Comparison of ENCODE assay signal across 2 cellular contexts in the genomic region with DNA sequence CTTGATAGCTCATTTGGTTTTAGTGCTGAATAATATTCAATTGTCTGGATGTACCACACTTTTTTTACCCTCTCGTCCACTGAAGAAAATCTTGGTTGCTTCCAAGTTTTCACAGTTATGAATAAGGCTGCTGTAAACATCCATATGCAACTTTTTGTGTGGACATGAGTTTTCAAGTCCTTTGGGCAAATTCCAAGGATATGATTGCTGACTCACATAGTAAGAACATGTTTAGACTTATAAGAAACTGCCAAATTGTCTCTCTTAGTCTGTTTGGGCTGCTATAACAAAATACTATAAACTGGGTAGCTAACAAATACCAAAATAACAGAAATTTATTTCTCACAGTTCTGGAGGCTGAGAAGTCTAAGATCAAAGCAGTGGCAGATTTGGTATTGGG.
TF ChIP-seq lines count a peak whose summit lies in the region.

No MANE protein-coding gene starts in this region.

TF ChIP-seq in GM23338, 12 proteins besides CTCF, POLR2A, EP300 and RAD21:
- TF ChIP-seq, protein P1, sequence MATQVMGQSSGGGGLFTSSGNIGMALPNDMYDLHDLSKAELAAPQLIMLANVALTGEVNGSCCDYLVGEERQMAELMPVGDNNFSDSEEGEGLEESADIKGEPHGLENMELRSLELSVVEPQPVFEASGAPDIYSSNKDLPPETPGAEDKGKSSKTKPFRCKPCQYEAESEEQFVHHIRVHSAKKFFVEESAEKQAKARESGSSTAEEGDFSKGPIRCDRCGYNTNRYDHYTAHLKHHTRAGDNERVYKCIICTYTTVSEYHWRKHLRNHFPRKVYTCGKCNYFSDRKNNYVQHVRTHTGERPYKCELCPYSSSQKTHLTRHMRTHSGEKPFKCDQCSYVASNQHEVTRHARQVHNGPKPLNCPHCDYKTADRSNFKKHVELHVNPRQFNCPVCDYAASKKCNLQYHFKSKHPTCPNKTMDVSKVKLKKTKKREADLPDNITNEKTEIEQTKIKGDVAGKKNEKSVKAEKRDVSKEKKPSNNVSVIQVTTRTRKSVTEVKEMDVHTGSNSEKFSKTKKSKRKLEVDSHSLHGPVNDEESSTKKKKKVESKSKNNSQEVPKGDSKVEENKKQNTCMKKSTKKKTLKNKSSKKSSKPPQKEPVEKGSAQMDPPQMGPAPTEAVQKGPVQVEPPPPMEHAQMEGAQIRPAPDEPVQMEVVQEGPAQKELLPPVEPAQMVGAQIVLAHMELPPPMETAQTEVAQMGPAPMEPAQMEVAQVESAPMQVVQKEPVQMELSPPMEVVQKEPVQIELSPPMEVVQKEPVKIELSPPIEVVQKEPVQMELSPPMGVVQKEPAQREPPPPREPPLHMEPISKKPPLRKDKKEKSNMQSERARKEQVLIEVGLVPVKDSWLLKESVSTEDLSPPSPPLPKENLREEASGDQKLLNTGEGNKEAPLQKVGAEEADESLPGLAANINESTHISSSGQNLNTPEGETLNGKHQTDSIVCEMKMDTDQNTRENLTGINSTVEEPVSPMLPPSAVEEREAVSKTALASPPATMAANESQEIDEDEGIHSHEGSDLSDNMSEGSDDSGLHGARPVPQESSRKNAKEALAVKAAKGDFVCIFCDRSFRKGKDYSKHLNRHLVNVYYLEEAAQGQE (IDR thresholded peaks at IDR 0.05; ENCODE audit: unreplicated experiment) = no peak
- TF ChIP-seq ZNF331 (CRISPR knock-in tag; IDR thresholded peaks at IDR 0.05; ENCODE audit: low read depth) = no peak
- no peak for TF ChIP-seq EZH2phosphoT487 (IDR thresholded peaks at IDR 0.05; ENCODE audit: unreplicated experiment)
- no peak for TF ChIP-seq ZNF114 (CRISPR knock-in tag; IDR thresholded peaks at IDR 0.05)
- TF ChIP-seq NANOG (IDR thresholded peaks at IDR 0.05; ENCODE audit: borderline replicate concordance) = no peak
- TF ChIP-seq CREB1 (CRISPR knock-in tag; IDR thresholded peaks at IDR 0.05; ENCODE audit: low read depth) = no peak
- TF ChIP-seq JUNB (IDR thresholded peaks at IDR 0.05; ENCODE audit: unreplicated experiment) = no peak
TF ChIP-seq in GM23338: peak in this region for 0.

TF ChIP-seq in HepG2, 621 proteins besides CTCF, POLR2A, EP300 and RAD21:
- no peak for TF ChIP-seq PCBP1 (IDR thresholded peaks at IDR 0.05; ENCODE audit: borderline replicate concordance, low read depth, low read length)
- no peak for TF ChIP-seq ZNF224 (CRISPR knock-in tag; IDR thresholded peaks at IDR 0.05)
- no peak for TF ChIP-seq RORA (CRISPR knock-in tag; IDR thresholded peaks at IDR 0.05)
- no peak for TF ChIP-seq NFKBIZ (CRISPR knock-in tag; IDR thresholded peaks at IDR 0.05)
- TF ChIP-seq, protein P2, sequence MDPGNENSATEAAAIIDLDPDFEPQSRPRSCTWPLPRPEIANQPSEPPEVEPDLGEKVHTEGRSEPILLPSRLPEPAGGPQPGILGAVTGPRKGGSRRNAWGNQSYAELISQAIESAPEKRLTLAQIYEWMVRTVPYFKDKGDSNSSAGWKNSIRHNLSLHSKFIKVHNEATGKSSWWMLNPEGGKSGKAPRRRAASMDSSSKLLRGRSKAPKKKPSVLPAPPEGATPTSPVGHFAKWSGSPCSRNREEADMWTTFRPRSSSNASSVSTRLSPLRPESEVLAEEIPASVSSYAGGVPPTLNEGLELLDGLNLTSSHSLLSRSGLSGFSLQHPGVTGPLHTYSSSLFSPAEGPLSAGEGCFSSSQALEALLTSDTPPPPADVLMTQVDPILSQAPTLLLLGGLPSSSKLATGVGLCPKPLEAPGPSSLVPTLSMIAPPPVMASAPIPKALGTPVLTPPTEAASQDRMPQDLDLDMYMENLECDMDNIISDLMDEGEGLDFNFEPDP (CRISPR knock-in tag; conservative IDR thresholded peaks at IDR 0.05) = no peak
- TF ChIP-seq, protein P3, sequence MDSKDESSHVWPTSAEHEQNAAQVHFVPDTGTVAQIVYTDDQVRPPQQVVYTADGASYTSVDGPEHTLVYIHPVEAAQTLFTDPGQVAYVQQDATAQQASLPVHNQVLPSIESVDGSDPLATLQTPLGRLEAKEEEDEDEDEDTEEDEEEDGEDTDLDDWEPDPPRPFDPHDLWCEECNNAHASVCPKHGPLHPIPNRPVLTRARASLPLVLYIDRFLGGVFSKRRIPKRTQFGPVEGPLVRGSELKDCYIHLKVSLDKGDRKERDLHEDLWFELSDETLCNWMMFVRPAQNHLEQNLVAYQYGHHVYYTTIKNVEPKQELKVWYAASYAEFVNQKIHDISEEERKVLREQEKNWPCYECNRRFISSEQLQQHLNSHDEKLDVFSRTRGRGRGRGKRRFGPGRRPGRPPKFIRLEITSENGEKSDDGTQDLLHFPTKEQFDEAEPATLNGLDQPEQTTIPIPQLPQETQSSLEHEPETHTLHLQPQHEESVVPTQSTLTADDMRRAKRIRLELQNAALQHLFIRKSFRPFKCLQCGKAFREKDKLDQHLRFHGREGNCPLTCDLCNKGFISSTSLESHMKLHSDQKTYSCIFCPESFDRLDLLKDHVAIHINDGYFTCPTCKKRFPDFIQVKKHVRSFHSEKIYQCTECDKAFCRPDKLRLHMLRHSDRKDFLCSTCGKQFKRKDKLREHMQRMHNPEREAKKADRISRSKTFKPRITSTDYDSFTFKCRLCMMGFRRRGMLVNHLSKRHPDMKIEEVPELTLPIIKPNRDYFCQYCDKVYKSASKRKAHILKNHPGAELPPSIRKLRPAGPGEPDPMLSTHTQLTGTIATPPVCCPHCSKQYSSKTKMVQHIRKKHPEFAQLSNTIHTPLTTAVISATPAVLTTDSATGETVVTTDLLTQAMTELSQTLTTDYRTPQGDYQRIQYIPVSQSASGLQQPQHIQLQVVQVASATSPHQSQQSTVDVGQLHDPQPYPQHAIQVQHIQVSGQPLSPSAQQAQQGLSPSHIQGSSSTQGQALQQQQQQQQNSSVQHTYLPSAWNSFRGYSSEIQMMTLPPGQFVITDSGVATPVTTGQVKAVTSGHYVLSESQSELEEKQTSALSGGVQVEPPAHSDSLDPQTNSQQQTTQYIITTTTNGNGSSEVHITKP (CRISPR knock-in tag; IDR thresholded peaks at IDR 0.05; ENCODE audit: low read depth) = no peak
